In genomic region chr3:144185291-144185690, GRCh38 we compare ENCODE assay signal across 21 cellular contexts.
"Had no signal": no experiment of that assay in that cellular context is flagged by ENCODE, and none has a peak within 500 bp of the region (broad histone marks: within the 10 kb centered on the region; RNA-seq: fewer than 3 reads in every experiment).

No MANE protein-coding gene starts in this region.

- H3K9me3 Mint-ChIP-seq: activated naive CD4-positive, alpha-beta T cell treated with anti-CD3 and anti-CD28 coated beads, Interleukin-2, amount 10 ng/mL, durations not matched to agents 7 days and 5 days; memory B cell had no signal

- H3K4me3 Mint-ChIP-seq: activated naive CD4-positive, alpha-beta T cell treated with anti-CD3 and anti-CD28 coated beads, Interleukin-2, amount 10 ng/mL, durations not matched to agents 7 days and 5 days; activated T-cell treated with anti-CD3 and anti-CD28 coated beads, Interleukin-2, amount 50 U/mL, for 72 hours; memory B cell; natural killer cell treated with Interleukin-12 subunit alpha and Interleukin-12 subunit beta and Interleukin-15 and Interleukin-18, amount 100 ng/mL, for 72 hours; T-helper 17 cell had no signal

- H3K4me3 ChIP-seq: body of pancreas, heart right ventricle, sigmoid colon, spleen, upper lobe of left lung had no signal

- H3K36me3 Mint-ChIP-seq: activated naive CD4-positive, alpha-beta T cell treated with anti-CD3 and anti-CD28 coated beads, Interleukin-2, amount 10 ng/mL, durations not matched to agents 7 days and 5 days; memory B cell had no signal

- H3K27me3 ChIP-seq: body of pancreas, heart right ventricle, sigmoid colon, spleen, upper lobe of left lung had no signal

- DNase-seq: activated CD4-positive, alpha-beta T cell treated with anti-CD3 and anti-CD28 coated beads for 4 hours; activated CD4-positive, alpha-beta T cell treated with anti-CD3 and anti-CD28 coated beads, Interleukin-2, amount 50 U/mL, for 48 hours; activated CD4-positive, CD25-positive, alpha-beta regulatory T cell; activated effector memory CD4-positive, alpha-beta T cell treated with Interleukin-2 at 50 U/mL for 16 hours; activated naive CD4-positive, alpha-beta T cell treated with anti-CD3 and anti-CD28 coated beads, Interleukin-2, amount 10 ng/mL, durations not matched to agents 7 days and 5 days; activated T-cell treated with anti-CD3 and anti-CD28 coated beads, Interleukin-2, amount 50 U/mL, for 72 hours; amygdala; body of pancreas; heart right ventricle; left colon; retina; sigmoid colon; spleen; stimulated activated CD4-positive, alpha-beta T cell treated with anti-CD3 and anti-CD28 coated beads, Interleukin-4, amount 100 ng/mL, for 1 hour; stimulated activated naive CD4-positive, alpha-beta T cell; T-helper 17 cell; upper lobe of left lung had no signal

- H3K4me1 Mint-ChIP-seq: activated naive CD4-positive, alpha-beta T cell treated with anti-CD3 and anti-CD28 coated beads, Interleukin-2, amount 10 ng/mL, durations not matched to agents 7 days and 5 days; memory B cell; T-helper 17 cell had no signal

- H3K36me3 ChIP-seq: heart right ventricle, sigmoid colon, spleen, upper lobe of left lung had no signal

- ATAC-seq: activated T-cell treated with anti-CD3 and anti-CD28 coated beads, Interleukin-2, amount 50 U/mL, for 72 hours; body of pancreas; heart right ventricle; left colon; natural killer cell treated with Interleukin-12 subunit alpha and Interleukin-12 subunit beta and Interleukin-15 and Interleukin-18, amount 100 ng/mL, for 72 hours; T-helper 17 cell had no signal

- H3K27me3 Mint-ChIP-seq: activated naive CD4-positive, alpha-beta T cell treated with anti-CD3 and anti-CD28 coated beads, Interleukin-2, amount 10 ng/mL, durations not matched to agents 7 days and 5 days; memory B cell; natural killer cell treated with Interleukin-12 subunit alpha and Interleukin-12 subunit beta and Interleukin-15 and Interleukin-18, amount 100 ng/mL, for 72 hours; progenitor cell of endocrine pancreas; T-helper 17 cell had no signal

- H3K27ac ChIP-seq: body of pancreas, heart right ventricle, sigmoid colon, spleen, upper lobe of left lung had no signal

- H3K4me1 ChIP-seq: body of pancreas, heart right ventricle, sigmoid colon, spleen, upper lobe of left lung had no signal

- FAIRE-seq: keratinocyte had no signal
